20 cellular contexts compared by ENCODE assay signal in genomic region chr6:131161987-131162386, GRCh38. TPM values are rescaled to one million over a fixed set of nuclear protein-coding genes. Genes with fewer than 3 reads are reported as not detected.
DNase-seq lines count a peak whose midpoint lies in the region; ATAC-seq, FAIRE-seq and TF ChIP-seq lines count a peak whose summit lies in the region.
"Had no signal": no experiment of that assay in that cellular context is flagged by ENCODE, and none has a peak within 500 bp of the region (broad histone marks: within the 10 kb centered on the region; RNA-seq: fewer than 3 reads in every experiment).

No MANE protein-coding gene starts in this region.

- H3K9me3 ChIP-seq in HUES6 (ENCODE audit: control insufficient read depth, insufficient read depth, low read depth, low read length): no peaks in the 10 kb centered on the region
- H3K9me3 ChIP-seq in iPS-18a (ENCODE audit: control insufficient read depth, low read depth, low read length): no peaks in the 10 kb centered on the region
- no peaks in the 10 kb centered on the region for H3K9me3 ChIP-seq in small intestine (ENCODE audit: control insufficient read depth, low read depth)
- H3K9me3 ChIP-seq: Peyer's patch, SJCRH30 had no signal

- H3K27me3 Mint-ChIP-seq in stimulated activated naive B cell treated with anti-CD40 and anti-IgM and Interleukin-4, amounts not matched to agents 10 μg/mL and 1 μg/mL and 100 μg/mL, for 72 hours: no peaks in the 10 kb centered on the region

- intact Hi-C loops in dorsolateral prefrontal cortex (cut with DNase I): loop anchor here in 1 of 2 donors (10.0 kb wide), 1 partner anchor 837 kb away; no protein-coding TSS in a partner anchor

- no peaks in the 10 kb centered on the region for H3K9me3 Mint-ChIP-seq in stimulated activated naive B cell treated with anti-CD40 and anti-IgM and Interleukin-4, amounts not matched to agents 10 μg/mL and 1 μg/mL and 100 μg/mL, for 72 hours
- H3K9me3 Mint-ChIP-seq: CD4-positive, CD25-positive, alpha-beta regulatory T cell had no signal

- H3K27me3 ChIP-seq in HUES6 (ENCODE audit: control insufficient read depth, insufficient read depth, low read length) (no peaks in the 10 kb centered on the region), dorsolateral prefrontal cortex (no peaks in the 10 kb centered on the region), iPS-18a (ENCODE audit: control insufficient read depth, insufficient read depth, low read length) (no peaks in the 10 kb centered on the region), small intestine (ENCODE audit: control insufficient read depth in 2 of 2, insufficient read depth in 2 of 2, low read length in 2 of 2) (no peaks in the 10 kb centered on the region)
- H3K27me3 ChIP-seq: Peyer's patch, SJCRH30 had no signal

- 0 out of 2 replicates have a peak overlapping the region, but pooled peaks have one; percentile 1 for H3K27ac ChIP-seq in HUES6 (ENCODE audit: low read depth, low read length)
- H3K27ac ChIP-seq in dorsolateral prefrontal cortex: peak overlapping the region in 37 of 59 donors; percentile 6 to 92 (median 83)
- peak overlapping the region; percentile 65 for H3K27ac ChIP-seq in iPS-18a (ENCODE audit: low read length)
- no peak overlapping the region for H3K27ac ChIP-seq in small intestine (ENCODE audit: low read depth in 1 of 2, low read length in 1 of 2)
- H3K27ac ChIP-seq: Peyer's patch, SJCRH30 had no signal

- WGBS in small intestine, 3 donors: 95 to 97% (median 95%) methylated on average over 3 of the region's 3 CpGs

- H3K36me3 ChIP-seq in HUES6 (ENCODE audit: control insufficient read depth, insufficient read depth, low read length): no peaks in the 10 kb centered on the region
- no peaks in the 10 kb centered on the region for H3K36me3 ChIP-seq in iPS-18a (ENCODE audit: control insufficient read depth, low read depth, low read length)
- peaks cover 0 to 6% of the 10 kb centered on the region in 2 donors for H3K36me3 ChIP-seq in small intestine (ENCODE audit: control insufficient read depth in 2 of 2, insufficient read depth in 2 of 2, low read length in 2 of 2)
- H3K36me3 ChIP-seq: Peyer's patch, SJCRH30 had no signal

- H3K4me1 Mint-ChIP-seq in stimulated activated naive B cell treated with anti-CD40 and anti-IgM and Interleukin-4, amounts not matched to agents 10 μg/mL and 1 μg/mL and 100 μg/mL, for 72 hours: no peaks in the 10 kb centered on the region
- H3K4me1 Mint-ChIP-seq: CD4-positive, CD25-positive, alpha-beta regulatory T cell had no signal

- peaks cover 3 to 7% of the 10 kb centered on the region in 2 donors for H3K36me3 Mint-ChIP-seq in stimulated activated naive B cell treated with anti-CD40 and anti-IgM and Interleukin-4, amounts not matched to agents 10 μg/mL and 1 μg/mL and 100 μg/mL, for 72 hours

- no peak overlapping the region for H3K4me3 Mint-ChIP-seq in stimulated activated naive B cell treated with anti-CD40 and anti-IgM and Interleukin-4, amounts not matched to agents 10 μg/mL and 1 μg/mL and 100 μg/mL, for 72 hours
- H3K4me3 Mint-ChIP-seq: CD4-positive, CD25-positive, alpha-beta regulatory T cell had no signal

- peak overlapping the region; percentile 21; the same call in 1 of the 2 replicates for H3K4me3 ChIP-seq in HUES6 (ENCODE audit: low read depth, low read length)
- H3K4me3 ChIP-seq in dorsolateral prefrontal cortex: no peak overlapping the region
- peak overlapping the region; percentile 8 for H3K4me3 ChIP-seq in iPS-18a (ENCODE audit: low read length)
- no peak overlapping the region for H3K4me3 ChIP-seq in small intestine (ENCODE audit: low read depth in 1 of 2, low read length in 2 of 2)
- H3K4me3 ChIP-seq: Peyer's patch, SJCRH30 had no signal

- no peak for TF ChIP-seq CTCF in dorsolateral prefrontal cortex (IDR thresholded peaks at IDR 0.05 in 54 of 56, conservative IDR thresholded peaks at IDR 0.05 in 2 of 56; ENCODE audit: low read depth in 1 of 56, partially characterized antibody in 56 of 56)

- ATAC-seq in stimulated activated naive B cell treated with anti-CD40 and anti-IgM and Interleukin-4, amounts not matched to agents 10 μg/mL and 1 μg/mL and 100 μg/mL, for 72 hours (replicated peaks): no peak
- no peak for ATAC-seq in GM18873 (IDR thresholded peaks at IDR 0.05; ENCODE audit: low FRiP score, unreplicated experiment)
- ATAC-seq in GM19395 (IDR thresholded peaks at IDR 0.05; ENCODE audit: unreplicated experiment): no peak

- DNase-seq in dorsolateral prefrontal cortex (no peak), small intestine (no peak), NCI-H146 treated with DMSO at 0.1 percent for 48 hours (lab: John Stamatoyannopoulos, UW; ENCODE audit: unreplicated experiment) (no peak)
- DNase-seq in stimulated activated naive B cell treated with anti-CD40 and anti-IgM and Interleukin-4, amounts not matched to agents 10 μg/mL and 1 μg/mL and 100 μg/mL, for 72 hours: no peak
- DNase-seq: CD4-positive, CD25-positive, alpha-beta regulatory T cell; EL; GOT3; KG1; NCI-H1092; NCI-H1436; NCI-H1930; NCI-H2227 treated with DMSO at 0.1 percent for 48 hours; NCI-H524; NCI-H774; Peyer's patch; SJCRH30 had no signal

- H3K4me1 ChIP-seq in HUES6 (ENCODE audit: control insufficient read depth, insufficient read depth, low read length) (peaks cover 23% of the 10 kb centered on the region), iPS-18a (ENCODE audit: control insufficient read depth, low read depth, low read length) (peaks cover 29% of the 10 kb centered on the region), small intestine (ENCODE audit: control insufficient read depth in 2 of 2, insufficient read depth in 1 of 2, low read depth in 1 of 2, low read length in 1 of 2) (no peaks in the 10 kb centered on the region)
- H3K4me1 ChIP-seq: Peyer's patch, SJCRH30 had no signal

- peak overlapping the region; percentile 57 for H3K27ac Mint-ChIP-seq in stimulated activated naive B cell treated with anti-CD40 and anti-IgM and Interleukin-4, amounts not matched to agents 10 μg/mL and 1 μg/mL and 100 μg/mL, for 72 hours
- H3K27ac Mint-ChIP-seq: CD4-positive, CD25-positive, alpha-beta regulatory T cell had no signal

- FAIRE-seq in small intestine (lab: Jason Lieb, UNC): no peak

- H3K9ac ChIP-seq in HUES6 (ENCODE audit: low read length) (no peak overlapping the region), iPS-18a (ENCODE audit: low read length) (no peak overlapping the region)

RNA-seq across cellular contexts. Expression of gene AKAP7, which starts 26.7 kb away (rescaled TPM):
- total RNA-seq in dorsolateral prefrontal cortex: 10 to 100 TPM; 19.0 to 54.4 (median 33.0) TPM
- 10 to 100 TPM in 2 of 3 donors, 1 to 10 TPM in 1; 9.2 to 31.8 (median 11.6) TPM for polyA plus RNA-seq in small intestine

Comparison
In these comparisons a context has a peak if more than half of its experiments do, and no peak if none do; other contexts are left out.
1. H3K27ac ChIP-seq: peak in HUES6 (single experiment), dorsolateral prefrontal cortex (37 of 59) and iPS-18a (single experiment); none in small intestine (0 of 2).
2. H3K4me3 ChIP-seq: peak in HUES6 (single experiment) and iPS-18a (single experiment); none in dorsolateral prefrontal cortex (0 of 59) and small intestine (0 of 2).